In genomic region chr12:108732489-108732888, GRCh38 we compare ENCODE assay signal across 8 cellular contexts. TPM values are rescaled to one million over a fixed set of nuclear protein-coding genes. Genes with fewer than 3 reads are reported as not detected.
DNase-seq lines count a peak whose midpoint lies in the region; ATAC-seq and TF ChIP-seq lines count a peak whose summit lies in the region.

No MANE protein-coding gene starts in this region.

- peak overlapping the region; percentile 95 for H3K4me3 Mint-ChIP-seq in Caco-2 (ENCODE audit: unreplicated experiment)

- DNase-seq in Caco-2 (no peak), Peyer's patch (no peak), HCEC 1CT (no peak)
- no peak for DNase-seq in activated CD4-positive, CD25-positive, alpha-beta regulatory T cell treated with anti-CD3 and anti-CD28 coated beads, Interleukin-2, amount 50 U/mL, for 72 hours

- peaks cover 21% of the 10 kb centered on the region for H3K4me1 Mint-ChIP-seq in Caco-2 (ENCODE audit: low read depth, unreplicated experiment)

- peaks cover 38% of the 10 kb centered on the region for H3K36me3 Mint-ChIP-seq in Caco-2 (ENCODE audit: insufficient read depth, unreplicated experiment)

- WGBS in esophagus, 2 donors = 54% methylated on average over 6 of the region's 6 CpGs

- H3K36me3 ChIP-seq in Caco-2 (ENCODE audit: control insufficient read depth, insufficient read depth, low read length) = no peaks in the 10 kb centered on the region; the same call in 1 of the 2 replicates
- H3K36me3 ChIP-seq in Peyer's patch = no peaks in the 10 kb centered on the region
- no peaks in the 10 kb centered on the region for H3K36me3 ChIP-seq in esophagus (ENCODE audit: control insufficient read depth in 2 of 2, insufficient read depth in 2 of 2, low read length in 1 of 2)
- H3K36me3 ChIP-seq in parathyroid adenoma (ENCODE audit: control insufficient read depth, insufficient read depth, low read length) = no peaks in the 10 kb centered on the region

- POLR2A ChIA-PET in Caco-2 (lab: Charles Lee) = interaction anchor here (0.6 to 0.9 kb wide), 3 partner anchors 41 to 412 kb away, joined by 3 to 5 read pairs (median 4); partner anchors contain the start of gene ISCU

- H3K27me3 Mint-ChIP-seq in Caco-2 (ENCODE audit: insufficient read depth, unreplicated experiment) = no peaks in the 10 kb centered on the region

- H3K9me3 Mint-ChIP-seq in Caco-2 (ENCODE audit: unreplicated experiment) = no peaks in the 10 kb centered on the region

- CTCF ChIA-PET in Caco-2 (lab: Charles Lee) = no interaction called here

- intact Hi-C loops in Caco-2 (cut with micrococcal nuclease; ENCODE audit: unreplicated experiment) = loop anchor here (1.0 to 5.0 kb wide), 3 partner anchors 35 to 67 kb away; no protein-coding TSS in a partner anchor

- no peak for ATAC-seq in HG02610 (IDR thresholded peaks at IDR 0.05; ENCODE audit: unreplicated experiment)
- ATAC-seq in HG03139 (IDR thresholded peaks at IDR 0.05; ENCODE audit: unreplicated experiment) = no peak

- no peak overlapping the region for H3K9ac ChIP-seq in parathyroid adenoma

- H3K27ac Mint-ChIP-seq in Caco-2 (ENCODE audit: unreplicated experiment) = peak overlapping the region; percentile 99

- TF ChIP-seq POLR2A in Peyer's patch (IDR thresholded peaks at IDR 0.05) = no peak

- H3K27me3 ChIP-seq in Caco-2 (replicated peaks; ENCODE audit: control insufficient read depth, insufficient read depth, low read length) (no peaks in the 10 kb centered on the region), Peyer's patch (no peaks in the 10 kb centered on the region), esophagus (ENCODE audit: control insufficient read depth in 1 of 2, insufficient read depth in 2 of 2, low read length in 2 of 2) (no peaks in the 10 kb centered on the region), parathyroid adenoma (ENCODE audit: control insufficient read depth, insufficient read depth, low read length) (no peaks in the 10 kb centered on the region)

- H3K9me3 ChIP-seq in Caco-2 = no peaks in the 10 kb centered on the region
- H3K9me3 ChIP-seq in Peyer's patch = no peaks in the 10 kb centered on the region
- H3K9me3 ChIP-seq in esophagus (ENCODE audit: control insufficient read depth in 2 of 2, insufficient read depth in 1 of 2, low read depth in 1 of 2, low read length in 1 of 2) = no peaks in the 10 kb centered on the region
- H3K9me3 ChIP-seq in parathyroid adenoma (ENCODE audit: control insufficient read depth, low read length) = no peaks in the 10 kb centered on the region

- TF ChIP-seq CTCF in Caco-2 (IDR thresholded peaks at IDR 0.05; ENCODE audit: insufficient read depth in 1 of 2, low read depth in 1 of 2, low read length in 1 of 2, severe bottlenecking in 1 of 2, unreplicated experiment in 1 of 2) = no peak
- no peak for TF ChIP-seq CTCF in Peyer's patch (IDR thresholded peaks at IDR 0.05)
- no peak for TF ChIP-seq CTCF in parathyroid adenoma (IDR thresholded peaks at IDR 0.05)

- peak overlapping the region; percentile 93 for H3K4me2 ChIP-seq in parathyroid adenoma (ENCODE audit: low read length)

- H3K4me3 ChIP-seq in Caco-2 (ENCODE audit: low read depth, low read length) (peak overlapping the region; percentile 21), Peyer's patch (peak overlapping the region; percentile 77 to 89 (median 81)), esophagus (ENCODE audit: low read depth in 1 of 2, low read length in 2 of 2) (peak overlapping the region in 1 of 2 donors; percentile 30), parathyroid adenoma (ENCODE audit: low read depth, low read length) (peak overlapping the region; percentile 89)

- H3K79me2 ChIP-seq in parathyroid adenoma = peaks cover 26% of the 10 kb centered on the region

- H3K4me1 ChIP-seq in Caco-2 (peaks cover 40% of the 10 kb centered on the region), Peyer's patch (peaks cover 0 to 39% (median 3%) of the 10 kb centered on the region in 4 donors), esophagus (ENCODE audit: control insufficient read depth in 2 of 2, insufficient read depth in 2 of 2, low read length in 1 of 2) (no peaks in the 10 kb centered on the region), parathyroid adenoma (peaks cover 14% of the 10 kb centered on the region)

- TSS peak; percentile 97 for BruUV-seq in Caco-2 (replicated peaks; lab: Mats Ljungman, UMichigan)

- peak overlapping the region; percentile 92 to 99 (median 94) for H3K27ac ChIP-seq in Peyer's patch
- H3K27ac ChIP-seq in esophagus (ENCODE audit: low read depth in 2 of 2, low read length in 1 of 2) = peak overlapping the region; percentile 66 to 95
- H3K27ac ChIP-seq in parathyroid adenoma = peak overlapping the region; percentile 84

- H2AFZ ChIP-seq in parathyroid adenoma = peak overlapping the region; percentile 61

RNA-seq across cellular contexts. Expression of gene CORO1C, which starts 1.2 kb away (rescaled TPM):
- 176 and 195 TPM in 2 replicates for total RNA-seq in Caco-2 (2022)
- 100 to 1,000 TPM in 1 of 4 donors, 10 to 100 TPM in 3; 76.3 to 144 (median 87.4) TPM for total RNA-seq in Peyer's patch
- polyA plus RNA-seq in esophagus = 10 to 100 TPM; 23.6 to 40.2 TPM
